Comparison of ENCODE assay signal across 8 cellular contexts in genomic region chr18:54284967-54285785, GRCh38. TPM values are rescaled to one million over a fixed set of nuclear protein-coding genes. Genes with fewer than 3 reads are reported as not detected.
DNase-seq lines count a peak whose midpoint lies in the region; ATAC-seq lines count a peak whose summit lies in the region.

No MANE protein-coding gene starts in this region.

- H3K27me3 Mint-ChIP-seq in activated T-helper 2 cell treated with anti-CD3 and anti-CD28 coated beads, Interferon-gamma antibody, Interleukin-2, Interleukin-4, amounts not matched to agents 10 μg/mL and 5 μg/mL and 100 μg/mL, durations not matched to agents 14 hours and 24 hours and 36 hours (ENCODE audit: low read depth) = no peaks in the 10 kb centered on the region
- no peaks in the 10 kb centered on the region for H3K27me3 Mint-ChIP-seq in memory B cell

- ATAC-seq in GM21360 (IDR thresholded peaks at IDR 0.05; ENCODE audit: unreplicated experiment) (peak; percentile 100), HG03521 (IDR thresholded peaks at IDR 0.05; ENCODE audit: unreplicated experiment) (peak; percentile 100), memory B cell (ENCODE audit: low read depth) (no peak)

- no peak overlapping the region for H3K4me3 Mint-ChIP-seq in activated T-helper 2 cell treated with anti-CD3 and anti-CD28 coated beads, Interferon-gamma antibody, Interleukin-2, Interleukin-4, amounts not matched to agents 10 μg/mL and 5 μg/mL and 100 μg/mL, durations not matched to agents 14 hours and 24 hours and 36 hours (ENCODE audit: low read depth)
- H3K4me3 Mint-ChIP-seq in memory B cell = no peak overlapping the region

- intact Hi-C loops in activated T-helper 2 cell treated with anti-CD3 and anti-CD28 coated beads, Interferon-gamma antibody, Interleukin-2, Interleukin-4, amounts not matched to agents 10 μg/mL and 5 μg/mL and 100 μg/mL, durations not matched to agents 14 hours and 24 hours and 36 hours (cut with micrococcal nuclease) = loop anchor here (1.0 to 2.0 kb wide), 10 partner anchors 16 to 428 kb away; partner anchors contain the start of genes C18orf54, MBD2, POLI and STARD6

- H3K36me3 Mint-ChIP-seq in activated T-helper 2 cell treated with anti-CD3 and anti-CD28 coated beads, Interferon-gamma antibody, Interleukin-2, Interleukin-4, amounts not matched to agents 10 μg/mL and 5 μg/mL and 100 μg/mL, durations not matched to agents 14 hours and 24 hours and 36 hours (ENCODE audit: low read depth) = peaks cover 68% of the 10 kb centered on the region
- peaks cover 32% of the 10 kb centered on the region for H3K36me3 Mint-ChIP-seq in memory B cell

- peaks cover 34% of the 10 kb centered on the region for H3K4me1 Mint-ChIP-seq in activated T-helper 2 cell treated with anti-CD3 and anti-CD28 coated beads, Interferon-gamma antibody, Interleukin-2, Interleukin-4, amounts not matched to agents 10 μg/mL and 5 μg/mL and 100 μg/mL, durations not matched to agents 14 hours and 24 hours and 36 hours (ENCODE audit: low read depth)
- H3K4me1 Mint-ChIP-seq in memory B cell = peaks cover 7% of the 10 kb centered on the region

- H3K9me3 Mint-ChIP-seq in activated T-helper 2 cell treated with anti-CD3 and anti-CD28 coated beads, Interferon-gamma antibody, Interleukin-2, Interleukin-4, amounts not matched to agents 10 μg/mL and 5 μg/mL and 100 μg/mL, durations not matched to agents 14 hours and 24 hours and 36 hours = peaks cover 9% of the 10 kb centered on the region
- H3K9me3 Mint-ChIP-seq in memory B cell = no peaks in the 10 kb centered on the region

- in situ Hi-C loops in Caki2 (cut with HindIII; ENCODE audit: low pct_unique_long_range_greater_than_20kb, low sequenced_read_pairs) = no loop called here

- H3K27ac Mint-ChIP-seq in activated T-helper 2 cell treated with anti-CD3 and anti-CD28 coated beads, Interferon-gamma antibody, Interleukin-2, Interleukin-4, amounts not matched to agents 10 μg/mL and 5 μg/mL and 100 μg/mL, durations not matched to agents 14 hours and 24 hours and 36 hours = peak overlapping the region; percentile 79
- peak overlapping the region; percentile 38 for H3K27ac Mint-ChIP-seq in memory B cell

- DNase-seq in Caki2 (ENCODE audit: low read depth) (peak; percentile 49), memory B cell (ENCODE audit: low spot score in 2 of 2) (no peak), NCI-H2081 (lab: John Stamatoyannopoulos, UW) (no peak), NCI-H1436 (lab: John Stamatoyannopoulos, UW) (no peak), NCI-H748 treated with DMSO at 0.1 percent for 48 hours (lab: John Stamatoyannopoulos, UW) (no peak)
- DNase-seq in activated T-helper 2 cell treated with anti-CD3 and anti-CD28 coated beads, Interferon-gamma antibody, Interleukin-2, Interleukin-4, amounts not matched to agents 10 μg/mL and 5 μg/mL and 100 μg/mL, durations not matched to agents 14 hours and 24 hours and 36 hours (ENCODE audit: low spot score) = peak; percentile 44

RNA-seq across cellular contexts. Expression of gene POLI, which starts 15.9 kb away (rescaled TPM):
- 6.1 and 10.1 TPM in 2 replicates for total RNA-seq in Caki2 (2014; rRNA removed; shearing (Covaris generic); ENCODE audit: low replicate concordance)
- total RNA-seq in activated T-helper 2 cell treated with anti-CD3 and anti-CD28 coated beads, Interferon-gamma antibody, Interleukin-2, Interleukin-4, amounts not matched to agents 10 μg/mL and 5 μg/mL and 100 μg/mL, durations not matched to agents 14 hours and 24 hours and 36 hours = 11.8 and 14.1 TPM in 2 replicates

Comparison
In these comparisons a context has a peak if more than half of its experiments do, and no peak if none do; other contexts are left out.
1. DNase-seq: peak in Caki2 (single experiment) and activated T-helper 2 cell treated with anti-CD3 and anti-CD28 coated beads, Interferon-gamma antibody, Interleukin-2, Interleukin-4, amounts not matched to agents 10 μg/mL and 5 μg/mL and 100 μg/mL, durations not matched to agents 14 hours and 24 hours and 36 hours (single experiment); none in memory B cell (0 of 2), NCI-H2081 (0 of 2), NCI-H1436 (single experiment) and NCI-H748 treated with DMSO at 0.1 percent for 48 hours (single experiment).